ENCODE assay signal across 8 cellular contexts in the genomic region with DNA sequence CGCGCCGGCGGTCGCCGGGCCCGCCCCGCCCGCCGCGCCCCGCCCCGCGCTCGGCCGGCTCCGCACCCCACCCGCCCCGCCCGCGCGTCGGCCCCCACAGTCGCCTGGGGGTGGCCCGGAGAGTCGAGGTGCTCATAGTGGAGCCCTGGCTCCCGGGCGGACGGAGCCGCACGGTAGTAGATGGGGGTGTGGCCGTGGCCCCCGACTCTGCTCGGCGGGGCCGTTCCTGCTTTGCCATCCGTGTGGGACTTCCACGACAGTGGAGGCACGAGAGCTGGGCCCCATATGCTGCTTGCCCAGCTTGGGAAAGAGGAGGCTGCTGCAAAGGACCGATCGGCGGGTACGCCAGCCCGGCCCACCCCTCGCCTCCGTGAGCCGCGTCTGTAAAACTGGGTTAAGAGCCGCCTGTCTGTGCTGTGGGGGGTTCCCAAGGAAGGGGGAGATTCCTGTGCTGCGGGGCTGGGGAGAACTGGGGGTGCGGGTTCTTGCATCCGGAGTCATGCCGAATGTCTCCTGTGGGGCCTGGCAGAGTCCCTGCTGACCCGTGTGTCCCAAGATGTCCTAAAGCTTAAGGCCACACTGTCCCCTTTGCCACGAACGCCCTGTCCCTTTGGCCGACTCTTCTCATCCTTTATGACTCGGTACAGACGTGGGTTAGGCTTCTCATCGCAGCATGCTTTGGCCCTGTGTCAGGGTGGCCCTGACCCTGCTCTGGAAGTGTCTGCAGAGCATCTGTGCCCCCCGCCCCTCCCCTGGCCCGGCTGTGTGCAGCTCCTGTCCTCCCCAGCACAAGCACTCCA. TPM values are rescaled to one million over a fixed set of nuclear protein-coding genes. Genes with fewer than 3 reads are reported as not detected.
DNase-seq lines count a peak whose midpoint lies in the region; ATAC-seq, FAIRE-seq and TF ChIP-seq lines count a peak whose summit lies in the region.

Gene OPRL1, plus strand, starts transcription at position 70 of the 800 bp plus-strand sequence. CDS start 12,639 bp downstream, outside the sequence.

- H3K9me1 ChIP-seq in K562 (ENCODE audit: control insufficient read depth, insufficient read depth, low read length) = no peaks in the 10 kb centered on the region

- H4K20me1 ChIP-seq in K562 (replicated peaks; ENCODE audit: control insufficient read depth, insufficient read depth, low read length) = no peaks in the 10 kb centered on the region; the same call in 1 of the 2 replicates

- TF ChIP-seq RAD21 in K562 (CRISPR knock-in tag; conservative IDR thresholded peaks at IDR 0.05 in 1 of 2, IDR thresholded peaks at IDR 0.05 in 1 of 2) = no peak

- peak within 1 kb of the TSS; percentile 70 for H3K4me2 ChIP-seq in K562 (ENCODE audit: insufficient read depth, low read length)

- peak within 1 kb of the TSS; percentile 90 for H2AFZ ChIP-seq in K562 (ENCODE audit: low read depth, low read length)

- no peak; the same call in 2 of the 3 replicates for ATAC-seq in K562
- ATAC-seq in right lobe of liver = peak in 2 of 4 donors; percentile 1 to 2
- ATAC-seq in thoracic aorta (ENCODE audit: insufficient number of reproducible peaks, low FRiP score, low read depth) = no peak

- DNase-seq in DMS114 treated with DMSO at 0.1 percent for 48 hours (lab: John Stamatoyannopoulos, UW; ENCODE audit: unreplicated experiment) (peak; percentile 16), NB4 (ENCODE audit: low read depth) (no peak), K562 (ENCODE audit: extremely low read depth in 1 of 4, low spot score in 3 of 4) (no peak), right lobe of liver (no peak), thoracic aorta (ENCODE audit: low spot score) (no peak), SW 1271 (lab: John Stamatoyannopoulos, UW) (no peak), NCI-H1105 (lab: John Stamatoyannopoulos, UW) (no peak), NCI-H748 treated with DMSO at 0.1 percent for 48 hours (lab: John Stamatoyannopoulos, UW) (no peak)

- CTCF ChIA-PET in K562 (lab: Yijun Ruan, JAX; ENCODE audit: low intra/inter-chr PET ratio) = no interaction called here

- peaks cover 10% of the 10 kb centered on the region; the same call in 2 of the 3 replicates for H3K79me2 ChIP-seq in K562 (ENCODE audit: control insufficient read depth, insufficient read depth, low read length)

- no peak for TF ChIP-seq EP300 in K562 (IDR thresholded peaks at IDR 0.05; ENCODE audit: low read length)

- intact Hi-C loops in K562 (cut with micrococcal nuclease) = no loop called here
- intact Hi-C loops in right lobe of liver (cut with DNase I) = no loop called here

- no peaks in the 10 kb centered on the region for H3K36me3 ChIP-seq in K562 (ENCODE audit: control insufficient read depth, insufficient read depth, low read length)
- H3K36me3 ChIP-seq in right lobe of liver = no peaks in the 10 kb centered on the region
- H3K36me3 ChIP-seq in thoracic aorta = no peaks in the 10 kb centered on the region

- H3K27me3 ChIP-seq in K562 (ENCODE audit: control insufficient read depth in 2 of 2, insufficient read depth in 2 of 2, low read length in 2 of 2) (peaks cover 6 to 15% of the 10 kb centered on the region in 2 experiments; a peak in 4 of 5 replicates), right lobe of liver (peaks cover 0 to 12% of the 10 kb centered on the region in 2 donors), thoracic aorta (replicated peaks; ENCODE audit: insufficient read depth) (no peaks in the 10 kb centered on the region)

- H3K4me3 ChIP-seq in NB4 (ENCODE audit: low read depth, low read length) (peak within 1 kb of the TSS; percentile 79), K562 (peak within 1 kb of the TSS; percentile 70), right lobe of liver (peak within 1 kb of the TSS; percentile 56 to 63 (median 58)), thoracic aorta (peak within 1 kb of the TSS; percentile 83)

- H3K9me3 ChIP-seq in K562 (replicated peaks; ENCODE audit: control insufficient read depth, insufficient read depth, low read depth, low read length) (no peaks in the 10 kb centered on the region), right lobe of liver (no peaks in the 10 kb centered on the region), thoracic aorta (no peaks in the 10 kb centered on the region)

- TF ChIP-seq CTCF in NB4 (IDR thresholded peaks at IDR 0.05; ENCODE audit: low read depth, low read length) = no peak
- TF ChIP-seq CTCF in K562 (IDR thresholded peaks at IDR 0.05 in 2 of 3, conservative IDR thresholded peaks at IDR 0.05 in 1 of 3; ENCODE audit: insufficient read depth in 2 of 3, low read depth in 1 of 3, low read length in 3 of 3) = no peak
- no peak for TF ChIP-seq CTCF in right lobe of liver (IDR thresholded peaks at IDR 0.05)
- TF ChIP-seq CTCF in thoracic aorta (IDR thresholded peaks at IDR 0.05) = no peak

- H3K4me1 ChIP-seq in K562 (replicated peaks in 1 of 2; ENCODE audit: control insufficient read depth in 2 of 2, insufficient read depth in 2 of 2, low read length in 2 of 2) = peaks cover 16 to 90% of the 10 kb centered on the region in 2 experiments; a peak in 4 of 5 replicates
- peaks cover 0 to 18% (median 1%) of the 10 kb centered on the region in 4 donors for H3K4me1 ChIP-seq in right lobe of liver
- peaks cover 20 to 38% of the 10 kb centered on the region in 2 donors for H3K4me1 ChIP-seq in thoracic aorta (ENCODE audit: control insufficient read depth in 1 of 2, low read depth in 2 of 2)

- no peak for FAIRE-seq in K562 (lab: Jason Lieb, UNC)

- TF ChIP-seq POLR2A in NB4 (IDR thresholded peaks at IDR 0.05; ENCODE audit: extremely low read depth, insufficient read length) (no peak), K562 (conservative IDR thresholded peaks at IDR 0.05) (no peak), right lobe of liver (IDR thresholded peaks at IDR 0.05) (no peak)

- H3K27ac ChIP-seq in K562 (ENCODE audit: extremely low read depth, low read depth, low read length) (peak within 1 kb of the TSS; percentile 75), right lobe of liver (peak within 1 kb of the TSS; percentile 50 to 73 (median 68)), thoracic aorta (peak within 1 kb of the TSS; percentile 2 to 33)

- H3K9ac ChIP-seq in K562 (ENCODE audit: insufficient read depth in 1 of 2, low read depth in 2 of 2, low read length in 2 of 2) = peak within 1 kb of the TSS; percentile 78 to 94

- POLR2A ChIA-PET in K562 (lab: Yijun Ruan, JAX) = interaction anchor here (0.5 to 1.2 kb wide), 2 partner anchors 18 to 20 kb away, joined by 3 read pairs; no protein-coding TSS in a partner anchor

- no TSS peak for BruUV-seq in K562 (replicated peaks; lab: Mats Ljungman, UMichigan)

- in situ Hi-C loops in K562 (cut with MboI) = no loop called here

- WGBS in K562 (ENCODE audit: insufficient coverage, low coverage, missing lambda C conversion rate) = 14% methylated on average over 27 of the region's 62 CpGs
- WGBS in right lobe of liver (ENCODE audit: insufficient coverage, low coverage, low lambda C conversion rate, missing lambda C conversion rate) = 10% methylated on average over 6 of the region's 62 CpGs

TF ChIP-seq in K562, 482 proteins besides CTCF, POLR2A, EP300 and RAD21 (continues in another document):
- TF ChIP-seq, protein P1, sequence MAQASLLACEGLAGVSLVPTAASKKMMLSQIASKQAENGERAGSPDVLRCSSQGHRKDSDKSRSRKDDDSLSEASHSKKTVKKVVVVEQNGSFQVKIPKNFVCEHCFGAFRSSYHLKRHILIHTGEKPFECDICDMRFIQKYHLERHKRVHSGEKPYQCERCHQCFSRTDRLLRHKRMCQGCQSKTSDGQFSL (CRISPR knock-in tag; IDR thresholded peaks at IDR 0.05) = peak; percentile 28; the same call in 1 of the 2 replicates
- TF ChIP-seq, protein P1 (tag; IDR thresholded peaks at IDR 0.05) = no peak
- TF ChIP-seq ZFX (CRISPR knock-in tag; IDR thresholded peaks at IDR 0.05) = 0 out of 2 replicates have a peak, but pooled peaks have one; percentile 23
- TF ChIP-seq NFYB (IDR thresholded peaks at IDR 0.05; ENCODE audit: extremely low read depth, insufficient read length) = no peak
- no peak for TF ChIP-seq TCFL5 (CRISPR knock-in tag; conservative IDR thresholded peaks at IDR 0.05)
- 0 out of 2 replicates have a peak, but pooled peaks have one; percentile 2 for TF ChIP-seq GATAD2B (IDR thresholded peaks at IDR 0.05; ENCODE audit: borderline replicate concordance)
- TF ChIP-seq RB1 (IDR thresholded peaks at IDR 0.05; ENCODE audit: low read depth) = no peak
- TF ChIP-seq ZNF551 (CRISPR knock-in tag; IDR thresholded peaks at IDR 0.05) = no peak

RNA-seq across cellular contexts. Expression of gene OPRL1, which starts in this region (rescaled TPM):
- total RNA-seq in K562 (2011; cell fraction: chromatin; rRNA removed; ENCODE audit: low replicate concordance) = 0.40 and 0.86 TPM in 2 replicates
- 0.67 and 0.79 TPM in 2 replicates for total RNA-seq in K562 (2011; cell fraction: nucleolus; rRNA removed)
- 0.23 and 0.66 TPM in 2 replicates for total RNA-seq in K562 (2011; cell fraction: nucleoplasm; rRNA removed)
- total RNA-seq in K562 (2014; rRNA removed) = 0.09 and 0.37 TPM in 2 replicates
- total RNA-seq in K562 (2014; rRNA removed; fragmentation: Illumina TruSeq; extraction: Trizol) = 0.07 TPM in 1 of 2 replicates, not detected in the other
- total RNA-seq in K562 (2015; rRNA removed; fragmentation: Illumina TruSeq; extraction: Trizol) = 0.14 and 0.15 TPM in 2 replicates
- total RNA-seq in K562 (2021) = 0.22 and 0.33 TPM in 2 replicates
- 0.17 and 0.64 TPM in 2 replicates for polyA plus RNA-seq in K562 (2011; rRNA removed)
- 0.55 and 0.76 TPM in 2 replicates for polyA plus RNA-seq in K562 (2011; cell fraction: cytosol; rRNA removed)
- 0.67 and 0.70 TPM in 2 replicates for polyA plus RNA-seq in K562 (2011; cell fraction: nucleus; rRNA removed)
- polyA plus RNA-seq in K562 (2012) = 0.46 and 1.1 TPM in 2 replicates
- 0.06 and 0.11 TPM in 2 replicates for polyA plus RNA-seq in K562 (2014; fragmentation: Illumina TruSeq; extraction: Trizol)
- not detected for polyA plus RNA-seq in K562 (2014; fragmentation: Nextera tagmentation; extraction: Ambion mirVana)
- 0.04 and 0.11 TPM in 2 replicates for polyA plus RNA-seq in K562 (2014; rRNA removed)
- polyA minus RNA-seq in K562 (2011; rRNA and poly(A)+ RNA removed) = 0.39 and 0.48 TPM in 2 replicates
- 0.48 and 0.55 TPM in 2 replicates for polyA minus RNA-seq in K562 (2011; cell fraction: cytosol; rRNA and poly(A)+ RNA removed)
- polyA minus RNA-seq in K562 (2011; cell fraction: nucleus; rRNA and poly(A)+ RNA removed) = 0.13 and 0.33 TPM in 2 replicates
- total RNA-seq in right lobe of liver = under 1 TPM in 5 of 6 experiments, not detected in 1; 0.13 to 0.32 (median 0.25) TPM
- total RNA-seq in thoracic aorta = 1 to 10 TPM; 1.1 to 3.2 TPM

Comparison
In these comparisons a context has a peak if more than half of its experiments do, and no peak if none do; other contexts are left out.
1. H3K27ac ChIP-seq: peak in every context shown above with its lines; median percentile 75 in K562; 68 in right lobe of liver; 18 in thoracic aorta.